ENCODE assay signal across 23 cellular contexts in genomic region chr3:129822679-129823078, GRCh38.
DNase-seq lines count a peak whose midpoint lies in the region; ATAC-seq, FAIRE-seq and TF ChIP-seq lines count a peak whose summit lies in the region.
"Had no signal": no experiment of that assay in that cellular context is flagged by ENCODE, and none has a peak within 500 bp of the region (broad histone marks: within the 10 kb centered on the region; RNA-seq: fewer than 3 reads in every experiment).

No MANE protein-coding gene starts in this region.

- H4K20me1 ChIP-seq in HepG2 (ENCODE audit: insufficient read depth, low read length) (no peaks in the 10 kb centered on the region), PC-9 (ENCODE audit: insufficient read depth) (no peaks in the 10 kb centered on the region), smooth muscle cell (ENCODE audit: low read depth) (peaks cover 19% of the 10 kb centered on the region)

- DNase-seq in right lobe of liver (no peak), HepG2 (ENCODE audit: low spot score) (no peak), PC-9 (peak in 1 of 2 experiments; percentile 56), foreskin keratinocyte (no peak), NCI-H510A (lab: John Stamatoyannopoulos, UW) (no peak), smooth muscle cell (lab: John Stamatoyannopoulos, UW; ENCODE audit: unreplicated experiment) (no peak), amniotic stem cell (lab: John Stamatoyannopoulos, UW) (no peak), SJCRH30 (no peak)
- DNase-seq: activated CD4-positive, alpha-beta T cell treated with anti-CD3 and anti-CD28 coated beads for 48 hours; activated naive CD8-positive, alpha-beta T cell treated with anti-CD3 and anti-CD28 coated beads, Interleukin-2, amount 10 ng/mL, durations not matched to agents 7 days and 5 days; activated T-cell treated with anti-CD3 and anti-CD28 coated beads, Interleukin-2, amount 50 U/mL, for 24 hours; H9; hypothalamus; natural killer cell; NCI-H1417; NCI-H524; Peyer's patch; stimulated activated CD4-positive, alpha-beta T cell treated with anti-CD3 and anti-CD28 coated beads, Interleukin-4, amount 100 ng/mL, for 4 hours; T-helper 17 cell; uterus had no signal

- in situ Hi-C loops in HepG2 (cut with HindIII; ENCODE audit: extremely low pct_ligation_motif_present, low pct_unique_long_range_greater_than_20kb): loop anchor here (5.0 kb wide), 1 partner anchor 170 kb away; no protein-coding TSS in a partner anchor

- H3K36me3 ChIP-seq in right lobe of liver (no peaks in the 10 kb centered on the region), HepG2 (replicated peaks in 1 of 2; ENCODE audit: control insufficient read depth in 1 of 2, insufficient read depth in 2 of 2, low read length in 2 of 2) (peaks cover 1 to 2% of the 10 kb centered on the region in 2 experiments; a peak in 3 of 5 replicates), PC-9 (ENCODE audit: low read depth) (peaks cover 9% of the 10 kb centered on the region; the same call in 1 of the 2 replicates), smooth muscle cell (ENCODE audit: low read depth) (no peaks in the 10 kb centered on the region), SJCRH30 (no peaks in the 10 kb centered on the region; the same call in 1 of the 2 replicates)
- H3K36me3 ChIP-seq: Peyer's patch, right atrium auricular region, uterus had no signal

- H3K4me2 ChIP-seq in HepG2 (ENCODE audit: low read depth, low read length): no peak overlapping the region
- H3K4me2 ChIP-seq in PC-9: peak overlapping the region; percentile 11; the same call in 1 of the 2 replicates
- no peak overlapping the region for H3K4me2 ChIP-seq in smooth muscle cell

- H3K4me1 ChIP-seq in right lobe of liver (peaks cover 0 to 13% (median 6%) of the 10 kb centered on the region in 4 donors), HepG2 (ENCODE audit: insufficient read depth, low read length) (peaks cover 15% of the 10 kb centered on the region), PC-9 (replicated peaks; ENCODE audit: insufficient read depth) (peaks cover 20% of the 10 kb centered on the region), foreskin keratinocyte (no peaks in the 10 kb centered on the region), smooth muscle cell (ENCODE audit: low read depth) (no peaks in the 10 kb centered on the region), SJCRH30 (peaks cover 16% of the 10 kb centered on the region)
- H3K4me1 ChIP-seq: uterus had no signal

- H3F3A ChIP-seq in PC-9 (ENCODE audit: insufficient read depth, low read depth) (peaks cover 12% of the 10 kb centered on the region), smooth muscle cell (ENCODE audit: low read depth) (no peaks in the 10 kb centered on the region)

- no peak for FAIRE-seq in HepG2 (lab: Jason Lieb, UNC)
- FAIRE-seq: A204.1, endothelial cell of umbilical vein had no signal

- TF ChIP-seq CTCF in right lobe of liver (IDR thresholded peaks at IDR 0.05): no peak
- no peak for TF ChIP-seq CTCF in HepG2 (CRISPR knock-in tag; IDR thresholded peaks at IDR 0.05)
- no peak for TF ChIP-seq CTCF in PC-9 (conservative IDR thresholded peaks at IDR 0.05)
- no peak for TF ChIP-seq CTCF in foreskin keratinocyte (conservative IDR thresholded peaks at IDR 0.05)
- TF ChIP-seq CTCF in smooth muscle cell (IDR thresholded peaks at IDR 0.05; ENCODE audit: borderline replicate concordance, insufficient read depth, poor library complexity, severe bottlenecking): no peak

- TF ChIP-seq POLR2A in right lobe of liver (IDR thresholded peaks at IDR 0.05): no peak
- TF ChIP-seq POLR2A in HepG2 (IDR thresholded peaks at IDR 0.05; ENCODE audit: insufficient read depth in 1 of 2, low read depth in 2 of 2, low read length in 2 of 2): no peak

- POLR2A ChIA-PET in HepG2 (lab: Yijun Ruan, JAX): interaction anchor here (1.0 kb wide), 1 partner anchor 195 kb away, joined by 3 read pairs; no protein-coding TSS in a partner anchor
- POLR2A ChIA-PET in PC-9 (lab: Charles Lee; ENCODE audit: unreplicated experiment): interaction anchor here (0.6 to 1.1 kb wide), 3 partner anchors 9 to 195 kb away, joined by 3 to 9 read pairs (median 6); no protein-coding TSS in a partner anchor

- no peak overlapping the region for H3K4me3 ChIP-seq in right lobe of liver
- H3K4me3 ChIP-seq in HepG2 (replicated peaks in 1 of 3; ENCODE audit: insufficient read depth in 1 of 3, low read depth in 2 of 3, low read length in 3 of 3): no peak overlapping the region
- no peak overlapping the region for H3K4me3 ChIP-seq in PC-9
- no peak overlapping the region for H3K4me3 ChIP-seq in smooth muscle cell
- no peak overlapping the region for H3K4me3 ChIP-seq in SJCRH30
- H3K4me3 ChIP-seq: Peyer's patch, right atrium auricular region, uterus had no signal

- CTCF ChIA-PET in HepG2 (lab: Yijun Ruan, JAX; ENCODE audit: low intra/inter-chr PET ratio, low total read pairs): interaction anchor here (3.9 to 4.2 kb wide), 2 partner anchors 172 to 195 kb away, joined by 23 to 44 read pairs; no protein-coding TSS in a partner anchor
- CTCF ChIA-PET in PC-9 (lab: Charles Lee): interaction anchor here (0.6 kb wide), 1 partner anchor 493 kb away, joined by 5 read pairs; no protein-coding TSS in a partner anchor

- H3K9me3 ChIP-seq in right lobe of liver: no peaks in the 10 kb centered on the region
- H3K9me3 ChIP-seq in HepG2 (ENCODE audit: low read length): no peaks in the 10 kb centered on the region
- H3K9me3 ChIP-seq in PC-9 (ENCODE audit: insufficient read depth, low read depth): no peaks in the 10 kb centered on the region
- no peaks in the 10 kb centered on the region for H3K9me3 ChIP-seq in smooth muscle cell (replicated peaks; ENCODE audit: low read depth)
- H3K9me3 ChIP-seq in SJCRH30 (replicated peaks): no peaks in the 10 kb centered on the region
- H3K9me3 ChIP-seq: Peyer's patch, right atrium auricular region, uterus had no signal

- no peak overlapping the region for H3K9ac ChIP-seq in HepG2 (ENCODE audit: insufficient read depth, low read depth, low read length)
- no peak overlapping the region for H3K9ac ChIP-seq in smooth muscle cell (ENCODE audit: low read depth)

- ATAC-seq in right lobe of liver (peak in 3 of 4 donors; percentile 29 to 55 (median 31)), HepG2 (no peak), foreskin keratinocyte (no peak)
- ATAC-seq: natural killer cell, T-helper 17 cell had no signal

- H3K9me2 ChIP-seq in PC-9 (ENCODE audit: insufficient read depth): no peaks in the 10 kb centered on the region

- H3K27me3 ChIP-seq in right lobe of liver: no peaks in the 10 kb centered on the region
- H3K27me3 ChIP-seq in HepG2 (ENCODE audit: control insufficient read depth in 1 of 2, insufficient read depth in 2 of 2, low read length in 2 of 2): no peaks in the 10 kb centered on the region
- H3K27me3 ChIP-seq in PC-9 (ENCODE audit: insufficient read depth, low read depth): no peaks in the 10 kb centered on the region
- H3K27me3 ChIP-seq in foreskin keratinocyte: no peaks in the 10 kb centered on the region
- no peaks in the 10 kb centered on the region for H3K27me3 ChIP-seq in smooth muscle cell (ENCODE audit: low read depth)
- H3K27me3 ChIP-seq in SJCRH30: no peaks in the 10 kb centered on the region
- H3K27me3 ChIP-seq: Peyer's patch, right atrium auricular region, uterus had no signal

- no peak for TF ChIP-seq RAD21 in HepG2 (CRISPR knock-in tag; IDR thresholded peaks at IDR 0.05)

- intact Hi-C loops in right lobe of liver (cut with DNase I): loop anchor here in 1 of 2 donors (10.0 kb wide), 2 partner anchors 188 to 328 kb away; no protein-coding TSS in a partner anchor
- intact Hi-C loops in HepG2 (cut with micrococcal nuclease; ENCODE audit: unreplicated experiment): no loop called here
- intact Hi-C loops in PC-9 (cut with micrococcal nuclease; ENCODE audit: unreplicated experiment): no loop called here

- WGBS in right lobe of liver (ENCODE audit: insufficient coverage, low coverage, low lambda C conversion rate, missing lambda C conversion rate): 81% methylated on average over 1 of the region's 1 CpG
- WGBS in HepG2 (ENCODE audit: low lambda C conversion rate): 100% methylated on average over 1 of the region's 1 CpG
- 100% methylated on average over 1 of the region's 1 CpG for WGBS in smooth muscle cell (ENCODE audit: low lambda C conversion rate)

- TF ChIP-seq EP300 in HepG2 (IDR thresholded peaks at IDR 0.05; ENCODE audit: low read depth in 2 of 2, low read length in 2 of 2) (no peak), HepG2 (CRISPR knock-in tag; IDR thresholded peaks at IDR 0.05; ENCODE audit: borderline replicate concordance) (no peak)

- BruUV-seq in HepG2 (replicated peaks; lab: Mats Ljungman, UMichigan) (no TSS peak), PC-9 (replicated peaks; lab: Mats Ljungman, UMichigan) (no TSS peak)

- H3K79me2 ChIP-seq in HepG2 (ENCODE audit: insufficient read depth, low read length): no peaks in the 10 kb centered on the region
- peaks cover 19% of the 10 kb centered on the region for H3K79me2 ChIP-seq in PC-9 (ENCODE audit: low read depth)
- peaks cover 20% of the 10 kb centered on the region for H3K79me2 ChIP-seq in smooth muscle cell (ENCODE audit: low read depth)

- H2AFZ ChIP-seq in HepG2 (ENCODE audit: low read length) (no peak overlapping the region), PC-9 (no peak overlapping the region), smooth muscle cell (ENCODE audit: low read depth) (no peak overlapping the region)

- H3K27ac ChIP-seq in right lobe of liver (no peak overlapping the region), HepG2 (ENCODE audit: extremely low read length, insufficient read depth, low read length) (no peak overlapping the region), PC-9 (peak overlapping the region; percentile 15; the same call in 1 of the 2 replicates), foreskin keratinocyte (peak overlapping the region; percentile 25), smooth muscle cell (ENCODE audit: low read depth) (no peak overlapping the region), SJCRH30 (no peak overlapping the region)
- H3K27ac ChIP-seq: Peyer's patch, right atrium auricular region, uterus had no signal

TF ChIP-seq in HepG2, 621 proteins besides CTCF, POLR2A, EP300 and RAD21 (continues in another document):
- no peak for TF ChIP-seq ZNF335 (CRISPR knock-in tag; IDR thresholded peaks at IDR 0.05)
- no peak for TF ChIP-seq GLI4 (CRISPR knock-in tag; IDR thresholded peaks at IDR 0.05; ENCODE audit: borderline replicate concordance)
- no peak for TF ChIP-seq PCBP1 (IDR thresholded peaks at IDR 0.05; ENCODE audit: borderline replicate concordance, low read depth, low read length)
- no peak for TF ChIP-seq KMT2B (CRISPR knock-in tag; IDR thresholded peaks at IDR 0.05)
- no peak for TF ChIP-seq MTERF4 (CRISPR knock-in tag; IDR thresholded peaks at IDR 0.05)
- TF ChIP-seq NFKBIZ (CRISPR knock-in tag; IDR thresholded peaks at IDR 0.05): no peak
- TF ChIP-seq ASH2L (IDR thresholded peaks at IDR 0.05; ENCODE audit: insufficient read length, low read depth, low read length): no peak
- TF ChIP-seq ZNF274 (CRISPR knock-in tag; IDR thresholded peaks at IDR 0.05): no peak

Comparison
In these comparisons a context has a peak if more than half of its experiments do, and no peak if none do; other contexts are left out.
1. ATAC-seq: peak in right lobe of liver (3 of 4); none in HepG2 (single experiment) and foreskin keratinocyte (single experiment).
2. H3K27ac ChIP-seq: peak in PC-9 (single experiment) and foreskin keratinocyte (single experiment); none in right lobe of liver (0 of 3), HepG2 (single experiment), smooth muscle cell (single experiment) and SJCRH30 (single experiment).